Comparison of ENCODE assay signal across 29 cellular contexts in the genomic region with DNA sequence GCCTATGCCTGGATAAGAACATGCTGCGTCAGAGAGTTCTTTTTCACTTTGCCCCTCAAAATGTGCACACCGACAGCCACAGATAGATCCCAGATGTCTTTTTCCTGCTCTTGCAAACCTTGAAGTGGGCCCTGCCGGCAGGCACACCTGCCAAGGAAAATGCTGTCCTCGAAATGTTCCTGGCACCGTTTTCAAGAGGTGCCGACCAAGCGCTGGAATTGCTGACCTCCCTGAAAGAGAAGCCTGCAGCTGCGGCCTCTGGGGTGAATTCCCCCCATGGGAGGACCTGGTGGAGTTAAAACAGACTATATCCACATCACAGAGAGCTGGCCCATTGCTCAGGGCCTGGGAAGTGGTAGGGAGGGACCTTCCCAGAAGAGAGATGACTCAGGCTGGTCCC.
"Had no signal": no experiment of that assay in that cellular context is flagged by ENCODE, and none has a peak within 500 bp of the region (broad histone marks: within the 10 kb centered on the region; RNA-seq: fewer than 3 reads in every experiment).

No MANE protein-coding gene starts in this region.

- H3K9me3 ChIP-seq: adrenal gland, breast epithelium, SJCRH30, SK-N-SH had no signal

- H3K4me1 ChIP-seq: adrenal gland, breast epithelium had no signal

- H3K36me3 ChIP-seq: adrenal gland, breast epithelium, SJCRH30 had no signal

- DNase-seq: activated CD4-positive, alpha-beta memory T cell treated with anti-CD3 and anti-CD28 coated beads, Interleukin-2, amount 10 ng/mL, durations not matched to agents 7 days and 5 days; activated CD4-positive, alpha-beta T cell treated with anti-CD3 and anti-CD28 coated beads, Interleukin-2, amount 50 U/mL, for 1 hour; activated CD4-positive, CD25-positive, alpha-beta regulatory T cell; activated CD8-positive, alpha-beta memory T cell treated with anti-CD3 and anti-CD28 coated beads, Interleukin-2, amount 50 U/mL, for 4 hours; activated naive CD4-positive, alpha-beta T cell treated with anti-CD3 and anti-CD28 coated beads, Interleukin-2, amount 50 U/mL, for 16 hours; activated naive CD8-positive, alpha-beta T cell treated with anti-CD3 and anti-CD28 coated beads, Interleukin-2, amount 10 ng/mL, durations not matched to agents 7 days and 5 days; activated T-cell treated with anti-CD3 and anti-CD28 coated beads, Interleukin-2, amount 50 U/mL, for 72 hours; anterior cingulate cortex; central memory CD4-positive, alpha-beta T cell; Karpas-422; MM.1S; NCI-H1417 treated with DMSO at 0.1 percent for 48 hours; NCI-H1694 treated with DMSO at 0.1 percent for 48 hours; NCI-H2029 treated with DMSO at 0.1 percent for 48 hours; NCI-H446; NCI-H526; NCI-H774; NK-92 treated with Interleukin-12 subunit alpha and Interleukin-12 subunit beta, amount 100 ng/mL, for 24 hours; OCI-M1; Right ventricle myocardium superior; SK-N-SH; T-helper 1 cell had no signal

- ATAC-seq: activated T-cell treated with anti-CD3 and anti-CD28 coated beads, Interleukin-2, amount 50 U/mL, for 72 hours; K562; Panc1 had no signal

- H3K27me3 ChIP-seq: adrenal gland, breast epithelium, SJCRH30 had no signal

- H3K27ac ChIP-seq: adrenal gland, breast epithelium, RWPE1, SJCRH30, VCaP had no signal

- H3K4me3 ChIP-seq: adrenal gland, breast epithelium, K562, SJCRH30 had no signal
